ENCODE assay signal across 25 cellular contexts in the genomic region with DNA sequence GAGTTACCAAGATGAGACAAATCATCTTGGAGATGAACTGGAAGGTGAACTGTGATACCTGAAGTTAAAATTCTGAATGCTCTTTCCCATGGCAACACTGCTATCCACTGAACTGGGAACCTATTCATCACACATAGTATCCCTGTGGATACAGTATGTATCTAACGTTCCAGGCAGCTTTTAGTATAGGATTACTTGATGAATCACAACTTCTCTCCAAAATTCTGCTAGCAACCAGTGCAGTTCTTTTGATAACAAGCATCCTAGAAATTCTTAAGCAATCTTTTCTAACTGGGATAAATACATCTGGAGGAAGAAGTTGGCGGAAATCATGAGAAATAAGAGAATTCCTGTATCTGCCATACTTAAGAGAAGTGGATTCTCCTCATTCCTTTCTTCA.
A peak's percentile ranks its signal among the peaks of the same experiment; 100 is the strongest.
DNase-seq lines count a peak whose midpoint lies in the region; ATAC-seq and TF ChIP-seq lines count a peak whose summit lies in the region.
"Had no signal": no experiment of that assay in that cellular context is flagged by ENCODE, and none has a peak within 500 bp of the region (broad histone marks: within the 10 kb centered on the region; RNA-seq: fewer than 3 reads in every experiment).

No MANE protein-coding gene starts in this region.

- H3K4me1 ChIP-seq in H9 (ENCODE audit: insufficient read depth, low read length) (no peaks in the 10 kb centered on the region; the same call in 1 of the 2 replicates), RWPE2 (ENCODE audit: insufficient read depth, poor library complexity, severe bottlenecking) (peaks cover 1% of the 10 kb centered on the region), urinary bladder (ENCODE audit: insufficient read depth) (no peaks in the 10 kb centered on the region)
- H3K4me1 ChIP-seq: gastroesophageal sphincter, lower lobe of right lung, vagina had no signal

- peaks cover 24 to 31% of the 10 kb centered on the region in 2 experiments for H3K4me1 Mint-ChIP-seq in H9
- H3K4me1 Mint-ChIP-seq: T-cell had no signal

- H2BK20ac ChIP-seq in H9 (ENCODE audit: low read depth, low read length, poor library complexity, severe bottlenecking), result no peak overlapping the region

- H3K9me3 ChIP-seq in H9 (ENCODE audit: control insufficient read depth, low read depth, low read length) (no peaks in the 10 kb centered on the region), RWPE2 (ENCODE audit: severe bottlenecking) (no peaks in the 10 kb centered on the region)
- H3K9me3 ChIP-seq: gastroesophageal sphincter, lower lobe of right lung, vagina had no signal

- peaks cover 6% of the 10 kb centered on the region for H3K79me1 ChIP-seq in H9 (ENCODE audit: insufficient read depth, low read depth, low read length, poor library complexity, severe bottlenecking)

- ATAC-seq in RWPE2 (ENCODE audit: low read depth), result peak; percentile 54; the same call in 2 of the 3 replicates
- ATAC-seq in GM21723 (IDR thresholded peaks at IDR 0.05; ENCODE audit: unreplicated experiment), result no peak
- ATAC-seq: activated T-cell treated with anti-CD3 and anti-CD28 coated beads, Interleukin-2, amount 50 U/mL, for 4 hours; CD8-positive, alpha-beta T cell; gastroesophageal sphincter; GM12878; lower lobe of right lung; stimulated activated memory B cell treated with anti-CD40 and anti-IgM and Interleukin-4, amounts not matched to agents 10 μg/mL and 1 μg/mL and 100 μg/mL, for 72 hours; T-cell had no signal

- H3K14ac ChIP-seq in H9 (ENCODE audit: insufficient read depth, low read length), result no peak overlapping the region

- no peak overlapping the region for H2AK5ac ChIP-seq in H9 (ENCODE audit: insufficient read length, low read length)

- H2BK15ac ChIP-seq in H9 (ENCODE audit: low read depth, low read length), result no peak overlapping the region

- H3K4me3 ChIP-seq in RWPE2 (ENCODE audit: severe bottlenecking) (no peak overlapping the region), fibroblast of the aortic adventitia (ENCODE audit: low read depth, low read length) (no peak overlapping the region), urinary bladder (ENCODE audit: low read depth, low read length) (no peak overlapping the region)
- H3K4me3 ChIP-seq: dorsolateral prefrontal cortex, gastroesophageal sphincter, GM12878, lower lobe of right lung, MG63, smooth muscle cell, vagina had no signal

- peaks cover 5 to 13% of the 10 kb centered on the region in 2 experiments for H3K9me3 Mint-ChIP-seq in H9
- H3K9me3 Mint-ChIP-seq: activated T-cell treated with anti-CD3 and anti-CD28 coated beads, Interleukin-2, amount 50 U/mL, for 4 hours had no signal

- no peak overlapping the region for H2BK120ac ChIP-seq in H9 (ENCODE audit: low read depth, low read length, poor library complexity, severe bottlenecking)

- no peaks in the 10 kb centered on the region for H4K20me1 ChIP-seq in H9 (ENCODE audit: control insufficient read depth, insufficient read depth, insufficient read length)

- no peaks in the 10 kb centered on the region for H3K27me3 Mint-ChIP-seq in H9 (ENCODE audit: low read depth)
- H3K27me3 Mint-ChIP-seq: stimulated activated memory B cell treated with anti-CD40 and anti-IgM and Interleukin-4, amounts not matched to agents 10 μg/mL and 1 μg/mL and 100 μg/mL, for 72 hours; T-cell had no signal

- H4K91ac ChIP-seq in H9 (ENCODE audit: insufficient read length, low read depth, low read length), result no peak overlapping the region

- no CpG with 5 or more reads among the region's 2 CpGs for WGBS in H9 (ENCODE audit: extremely low coverage, insufficient read length, low lambda C conversion rate)
- 76% methylated on average over 2 of the region's 2 CpGs for WGBS in urinary bladder

- DNase-seq in H9 (no peak), RWPE2 (ENCODE audit: low spot score) (no peak), fibroblast of the aortic adventitia (ENCODE audit: low read depth) (peak; percentile 60), NCI-H2029 treated with DMSO at 0.1 percent for 48 hours (lab: John Stamatoyannopoulos, UW) (no peak), NCI-H446 (lab: John Stamatoyannopoulos, UW) (no peak)
- DNase-seq: activated CD8-positive, alpha-beta memory T cell treated with anti-CD3 and anti-CD28 coated beads for 24 hours; activated naive CD4-positive, alpha-beta T cell treated with Interleukin-2 at 50 U/mL for 16 hours; activated T-cell treated with anti-CD3 and anti-CD28 coated beads, Interleukin-2, amount 50 U/mL, for 4 hours; caudate nucleus; CD8-positive, alpha-beta T cell; DMS53; dorsolateral prefrontal cortex; lower lobe of right lung; MG63; NCI-H1436 treated with DMSO at 0.1 percent for 48 hours; NCI-H2171 treated with DMSO at 0.1 percent for 48 hours; SIG-M5; T-cell had no signal

- H3K36me3 Mint-ChIP-seq in H9 (ENCODE audit: insufficient read depth in 1 of 3, low read depth in 3 of 3), result peaks cover 26 to 48% (median 31%) of the 10 kb centered on the region in 3 experiments
- H3K36me3 Mint-ChIP-seq: CD8-positive, alpha-beta T cell; T-cell had no signal

- H3K27ac ChIP-seq in H9 (ENCODE audit: insufficient read length, low read depth, low read length), result no peak overlapping the region
- no peak overlapping the region for H3K27ac ChIP-seq in RWPE2 (ENCODE audit: poor library complexity, severe bottlenecking)
- peak overlapping the region; percentile 10 for H3K27ac ChIP-seq in urinary bladder (ENCODE audit: low read depth)
- H3K27ac ChIP-seq: dorsolateral prefrontal cortex, gastroesophageal sphincter, lower lobe of right lung, vagina had no signal

- no peak overlapping the region for H4K8ac ChIP-seq in H9 (replicated peaks; ENCODE audit: insufficient read length, low read depth, low read length)

- peaks cover 19% of the 10 kb centered on the region for H3K79me2 ChIP-seq in H9 (ENCODE audit: insufficient read depth, low read length)

- H3K27me3 ChIP-seq in H9 (ENCODE audit: insufficient read depth, low read length) (no peaks in the 10 kb centered on the region), RWPE2 (ENCODE audit: insufficient read depth, poor library complexity, severe bottlenecking) (no peaks in the 10 kb centered on the region)
- H3K27me3 ChIP-seq: dorsolateral prefrontal cortex, gastroesophageal sphincter, MG63, vagina had no signal

- no peak overlapping the region for H3K4ac ChIP-seq in H9 (ENCODE audit: low read depth, low read length)

- H2BK12ac ChIP-seq in H9 (ENCODE audit: insufficient read length, low read depth, low read length), result no peak overlapping the region

- peak overlapping the region; percentile 18 to 84 (median 78); a peak in 6 of 7 replicates for H3K27ac Mint-ChIP-seq in H9
- H3K27ac Mint-ChIP-seq: CD8-positive, alpha-beta T cell; stimulated activated memory B cell treated with anti-CD40 and anti-IgM and Interleukin-4, amounts not matched to agents 10 μg/mL and 1 μg/mL and 100 μg/mL, for 72 hours; T-cell had no signal

- no peak for TF ChIP-seq CTCF in H9 (conservative IDR thresholded peaks at IDR 0.05)
- TF ChIP-seq CTCF in RWPE2 (IDR thresholded peaks at IDR 0.05; ENCODE audit: poor library complexity, severe bottlenecking), result no peak
- TF ChIP-seq CTCF in fibroblast of the aortic adventitia (IDR thresholded peaks at IDR 0.05; ENCODE audit: insufficient read depth, low read length), result no peak

- no peak overlapping the region for H3K56ac ChIP-seq in H9 (ENCODE audit: insufficient read length, low read depth, low read length)

- H3K9ac ChIP-seq in H9 (ENCODE audit: extremely low read depth, insufficient read length, low read length), result no peak overlapping the region

- H3K4me2 ChIP-seq in H9 (ENCODE audit: insufficient read depth, insufficient read length, low read length), result no peak overlapping the region
- H3K4me2 ChIP-seq: smooth muscle cell had no signal

- no peak overlapping the region for H2BK5ac ChIP-seq in H9 (ENCODE audit: insufficient read length, low read length)

- H4K5ac ChIP-seq in H9 (ENCODE audit: insufficient read length, low read depth, low read length), result no peak overlapping the region

- no peak overlapping the region for H2AFZ ChIP-seq in H9 (ENCODE audit: low read length)

- H3K4me3 Mint-ChIP-seq in H9, result no peak overlapping the region
- H3K4me3 Mint-ChIP-seq: activated T-cell treated with anti-CD3 and anti-CD28 coated beads, Interleukin-2, amount 50 U/mL, for 4 hours; CD8-positive, alpha-beta T cell; stimulated activated memory B cell treated with anti-CD40 and anti-IgM and Interleukin-4, amounts not matched to agents 10 μg/mL and 1 μg/mL and 100 μg/mL, for 72 hours; T-cell had no signal

- H3T11ph ChIP-seq in H9 (ENCODE audit: low read length), result no peak overlapping the region

- H3K23ac ChIP-seq in H9 (ENCODE audit: insufficient read length, low read depth, low read length), result no peak overlapping the region

- H3K23me2 ChIP-seq in H9 (ENCODE audit: insufficient read length, low read depth, low read length, poor library complexity, severe bottlenecking), result no peaks in the 10 kb centered on the region

- H3K18ac ChIP-seq in H9 (ENCODE audit: insufficient read length, low read depth, low read length), result no peak overlapping the region

- H3K36me3 ChIP-seq in RWPE2 (ENCODE audit: low read depth) (peaks cover 22% of the 10 kb centered on the region; the same call in 1 of the 2 replicates), urinary bladder (ENCODE audit: insufficient read depth) (no peaks in the 10 kb centered on the region)
